26 cellular contexts compared by ENCODE assay signal in genomic region chr15:77676569-77677375, GRCh38. TPM values are rescaled to one million over a fixed set of nuclear protein-coding genes. Genes with fewer than 3 reads are reported as not detected.
"Had no signal": no experiment of that assay in that cellular context is flagged by ENCODE, and none has a peak within 500 bp of the region (broad histone marks: within the 10 kb centered on the region; RNA-seq: fewer than 3 reads in every experiment).

No MANE protein-coding gene starts in this region.

- H3K4me3 ChIP-seq: adrenal gland, breast epithelium, Peyer's patch had no signal

- H3K4me1 Mint-ChIP-seq: activated CD4-positive, alpha-beta T cell treated with anti-CD3 and anti-CD28 coated beads for 36 hours; activated naive CD8-positive, alpha-beta T cell treated with anti-CD3 and anti-CD28 coated beads, Interleukin-2, amount 10 ng/mL, durations not matched to agents 7 days and 5 days had no signal

- H3K4me3 Mint-ChIP-seq: activated CD4-positive, alpha-beta T cell treated with anti-CD3 and anti-CD28 coated beads for 36 hours; activated CD8-positive, alpha-beta T cell treated with anti-CD3 and anti-CD28 coated beads for 36 hours; activated naive CD8-positive, alpha-beta T cell treated with anti-CD3 and anti-CD28 coated beads, Interleukin-2, amount 10 ng/mL, durations not matched to agents 7 days and 5 days had no signal

- H3K36me3 ChIP-seq: adrenal gland, breast epithelium, Peyer's patch had no signal

- H3K27ac ChIP-seq: adrenal gland, breast epithelium, Peyer's patch, VCaP had no signal

- H3K27ac Mint-ChIP-seq: activated CD4-positive, alpha-beta T cell treated with anti-CD3 and anti-CD28 coated beads for 36 hours; activated CD8-positive, alpha-beta T cell treated with anti-CD3 and anti-CD28 coated beads for 36 hours; activated naive CD8-positive, alpha-beta T cell treated with anti-CD3 and anti-CD28 coated beads, Interleukin-2, amount 10 ng/mL, durations not matched to agents 7 days and 5 days had no signal

- H3K9me3 Mint-ChIP-seq: activated CD8-positive, alpha-beta T cell treated with anti-CD3 and anti-CD28 coated beads for 36 hours; activated naive CD8-positive, alpha-beta T cell treated with anti-CD3 and anti-CD28 coated beads, Interleukin-2, amount 10 ng/mL, durations not matched to agents 7 days and 5 days had no signal

- DNase-seq: activated CD4-positive, alpha-beta T cell treated with anti-CD3 and anti-CD28 coated beads for 36 hours; activated CD4-positive, alpha-beta T cell treated with anti-CD3 and anti-CD28 coated beads, Interleukin-2, amount 50 U/mL, for 1 hour; activated CD8-positive, alpha-beta memory T cell treated with anti-CD3 and anti-CD28 coated beads, Interleukin-2, amount 50 U/mL, for 48 hours; activated CD8-positive, alpha-beta T cell treated with anti-CD3 and anti-CD28 coated beads for 36 hours; activated naive CD4-positive, alpha-beta T cell treated with anti-CD3 and anti-CD28 coated beads, Interleukin-2, amount 50 U/mL, for 16 hours; activated naive CD8-positive, alpha-beta T cell treated with anti-CD3 and anti-CD28 coated beads, Interleukin-2, amount 10 ng/mL, durations not matched to agents 7 days and 5 days; activated T-cell treated with anti-CD3 and anti-CD28 coated beads, Interleukin-2, amount 50 U/mL, for 1 hour; adrenal gland; anterior cingulate cortex; caudate nucleus; Karpas-422; MM.1S; NCI-H1105; NCI-H1436; NCI-H1694 treated with DMSO at 0.1 percent for 48 hours; NCI-H2029 treated with DMSO at 0.1 percent for 48 hours; NCI-H345; NCI-H510A; NCI-H526 treated with DMSO at 0.1 percent for 48 hours; NCI-H82; OCI-M1; Peyer's patch; SIG-M5; T-helper 2 cell had no signal

- H3K9me3 ChIP-seq: adrenal gland, breast epithelium, Peyer's patch had no signal

- H3K27me3 ChIP-seq: adrenal gland, breast epithelium, Peyer's patch had no signal

- ATAC-seq: activated CD4-positive, alpha-beta T cell treated with anti-CD3 and anti-CD28 coated beads for 36 hours; activated CD8-positive, alpha-beta T cell treated with anti-CD3 and anti-CD28 coated beads for 36 hours had no signal

- H3K4me1 ChIP-seq: adrenal gland, breast epithelium, Peyer's patch had no signal

- H3K36me3 Mint-ChIP-seq: activated naive CD8-positive, alpha-beta T cell treated with anti-CD3 and anti-CD28 coated beads, Interleukin-2, amount 10 ng/mL, durations not matched to agents 7 days and 5 days had no signal

RNA-seq across cellular contexts. Expression of gene LINGO1, which starts 44.1 kb away (rescaled TPM):
- total RNA-seq: activated CD4-positive, alpha-beta T cell treated with anti-CD3 and anti-CD28 coated beads for 36 hours; activated CD8-positive, alpha-beta T cell treated with anti-CD3 and anti-CD28 coated beads for 36 hours; activated naive CD8-positive, alpha-beta T cell treated with anti-CD3 and anti-CD28 coated beads, Interleukin-2, amount 10 ng/mL, durations not matched to agents 7 days and 5 days had no signal
